Comparison of ENCODE assay signal across 1 cellular context in the genomic region with DNA sequence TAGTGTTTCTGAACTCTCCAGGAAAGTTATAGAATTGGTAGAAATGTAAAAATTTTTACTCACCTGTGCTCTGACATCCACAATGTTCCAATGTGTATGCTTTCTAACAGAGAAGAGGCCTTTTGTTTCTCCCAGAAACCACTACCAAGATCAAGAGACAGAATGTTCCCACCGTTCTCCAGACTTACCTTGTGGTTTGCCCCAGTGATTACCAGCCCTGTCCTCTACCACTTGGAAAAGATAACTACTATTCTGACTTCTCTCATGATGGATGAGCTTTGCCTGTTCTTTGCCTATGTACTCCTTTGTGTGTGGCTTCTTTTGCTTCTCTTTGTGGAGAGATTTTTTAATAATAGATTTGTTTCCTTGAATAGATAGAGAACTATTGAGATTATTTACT.
TF ChIP-seq lines count a peak whose summit lies in the region.

No MANE protein-coding gene starts in this region.

TF ChIP-seq in K562, 482 proteins besides CTCF, POLR2A, EP300 and RAD21 (continued from another document):
- no peak for TF ChIP-seq XRCC3 (IDR thresholded peaks at IDR 0.05)
- TF ChIP-seq, protein P1, sequence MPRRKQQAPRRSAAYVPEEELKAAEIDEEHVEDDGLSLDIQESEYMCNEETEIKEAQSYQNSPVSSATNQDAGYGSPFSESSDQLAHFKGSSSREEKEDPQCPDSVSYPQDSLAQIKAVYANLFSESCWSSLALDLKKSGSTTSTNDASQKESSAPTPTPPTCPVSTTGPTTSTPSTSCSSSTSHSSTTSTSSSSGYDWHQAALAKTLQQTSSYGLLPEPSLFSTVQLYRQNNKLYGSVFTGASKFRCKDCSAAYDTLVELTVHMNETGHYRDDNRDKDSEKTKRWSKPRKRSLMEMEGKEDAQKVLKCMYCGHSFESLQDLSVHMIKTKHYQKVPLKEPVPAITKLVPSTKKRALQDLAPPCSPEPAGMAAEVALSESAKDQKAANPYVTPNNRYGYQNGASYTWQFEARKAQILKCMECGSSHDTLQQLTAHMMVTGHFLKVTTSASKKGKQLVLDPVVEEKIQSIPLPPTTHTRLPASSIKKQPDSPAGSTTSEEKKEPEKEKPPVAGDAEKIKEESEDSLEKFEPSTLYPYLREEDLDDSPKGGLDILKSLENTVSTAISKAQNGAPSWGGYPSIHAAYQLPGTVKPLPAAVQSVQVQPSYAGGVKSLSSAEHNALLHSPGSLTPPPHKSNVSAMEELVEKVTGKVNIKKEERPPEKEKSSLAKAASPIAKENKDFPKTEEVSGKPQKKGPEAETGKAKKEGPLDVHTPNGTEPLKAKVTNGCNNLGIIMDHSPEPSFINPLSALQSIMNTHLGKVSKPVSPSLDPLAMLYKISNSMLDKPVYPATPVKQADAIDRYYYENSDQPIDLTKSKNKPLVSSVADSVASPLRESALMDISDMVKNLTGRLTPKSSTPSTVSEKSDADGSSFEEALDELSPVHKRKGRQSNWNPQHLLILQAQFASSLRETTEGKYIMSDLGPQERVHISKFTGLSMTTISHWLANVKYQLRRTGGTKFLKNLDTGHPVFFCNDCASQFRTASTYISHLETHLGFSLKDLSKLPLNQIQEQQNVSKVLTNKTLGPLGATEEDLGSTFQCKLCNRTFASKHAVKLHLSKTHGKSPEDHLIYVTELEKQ (CRISPR knock-in tag; IDR thresholded peaks at IDR 0.05) = no peak
- no peak for TF ChIP-seq MYC (IDR thresholded peaks at IDR 0.05; ENCODE audit: low read depth, low read length)
- no peak for TF ChIP-seq MYC (CRISPR knock-in tag; IDR thresholded peaks at IDR 0.05; ENCODE audit: borderline replicate concordance, low read depth)
- TF ChIP-seq, protein P2, sequence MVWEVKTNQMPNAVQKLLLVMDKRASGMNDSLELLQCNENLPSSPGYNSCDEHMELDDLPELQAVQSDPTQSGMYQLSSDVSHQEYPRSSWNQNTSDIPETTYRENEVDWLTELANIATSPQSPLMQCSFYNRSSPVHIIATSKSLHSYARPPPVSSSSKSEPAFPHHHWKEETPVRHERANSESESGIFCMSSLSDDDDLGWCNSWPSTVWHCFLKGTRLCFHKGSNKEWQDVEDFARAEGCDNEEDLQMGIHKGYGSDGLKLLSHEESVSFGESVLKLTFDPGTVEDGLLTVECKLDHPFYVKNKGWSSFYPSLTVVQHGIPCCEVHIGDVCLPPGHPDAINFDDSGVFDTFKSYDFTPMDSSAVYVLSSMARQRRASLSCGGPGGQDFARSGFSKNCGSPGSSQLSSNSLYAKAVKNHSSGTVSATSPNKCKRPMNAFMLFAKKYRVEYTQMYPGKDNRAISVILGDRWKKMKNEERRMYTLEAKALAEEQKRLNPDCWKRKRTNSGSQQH (CRISPR knock-in tag; IDR thresholded peaks at IDR 0.05) = no peak
- TF ChIP-seq CHD2 (IDR thresholded peaks at IDR 0.05; ENCODE audit: low read depth, low read length) = no peak
- TF ChIP-seq OTX1 (CRISPR knock-in tag; IDR thresholded peaks at IDR 0.05) = no peak
- no peak for TF ChIP-seq RBM17 (IDR thresholded peaks at IDR 0.05; ENCODE audit: borderline replicate concordance, low read depth, low read length)
- TF ChIP-seq ZSCAN29 (IDR thresholded peaks at IDR 0.05) = no peak
- TF ChIP-seq ARHGAP35 (IDR thresholded peaks at IDR 0.05; ENCODE audit: partially characterized antibody) = no peak
- no peak for TF ChIP-seq BRD4 (IDR thresholded peaks at IDR 0.05)
- no peak for TF ChIP-seq ZNF780A (CRISPR knock-in tag; IDR thresholded peaks at IDR 0.05)
- no peak for TF ChIP-seq NR2F6 (CRISPR knock-in tag; IDR thresholded peaks at IDR 0.05)
